ENCODE assay signal across 7 cellular contexts in the genomic region with DNA sequence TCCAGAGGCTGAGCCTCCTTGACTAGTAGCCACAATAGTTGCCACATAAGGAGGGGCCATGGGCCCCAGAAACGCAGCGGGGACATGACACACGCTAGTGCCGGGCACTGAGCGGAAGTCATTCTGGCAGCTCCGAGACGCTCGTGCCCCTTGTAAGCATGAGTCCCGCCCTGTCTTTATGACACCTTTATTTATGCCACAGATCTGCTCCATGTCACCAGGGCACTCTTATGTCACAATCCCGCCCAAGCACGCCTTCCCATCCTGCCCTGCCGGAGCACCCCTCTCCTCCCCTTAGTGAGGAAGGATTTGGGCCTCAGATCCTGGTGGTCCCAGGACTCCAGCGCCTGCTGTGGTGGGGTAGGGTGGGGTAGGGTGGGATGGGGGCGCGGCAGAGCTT. TPM values are rescaled to one million over a fixed set of nuclear protein-coding genes. Genes with fewer than 3 reads are reported as not detected.
A peak's percentile ranks its signal among the peaks of the same experiment; 100 is the strongest.
DNase-seq lines count a peak whose midpoint lies in the region; ATAC-seq, FAIRE-seq and TF ChIP-seq lines count a peak whose summit lies in the region.
"Not testable (repeated sequence)": the region's sequence is repeated elsewhere in the genome, so short reads cannot be mapped to it uniquely, and the experiment has no call there.

No MANE protein-coding gene starts in this region.

- not testable (repeated sequence) for H3K79me2 ChIP-seq in H9 (ENCODE audit: insufficient read depth, low read length)

- not testable (repeated sequence) for H3K4ac ChIP-seq in H9 (ENCODE audit: low read depth, low read length)

- not testable (repeated sequence) for H4K91ac ChIP-seq in H9 (ENCODE audit: insufficient read length, low read depth, low read length)

- H3K9me3 Mint-ChIP-seq in H9; endothelial cell (ENCODE audit: unreplicated experiment): not testable (repeated sequence)

- intact Hi-C loops in kidney (cut with DNase I); mucosa of descending colon (cut with DNase I, micrococcal nuclease); posterior vena cava (cut with DNase I): not testable (repeated sequence)

- H3T11ph ChIP-seq in H9 (ENCODE audit: low read length), result not testable (repeated sequence)

- H3K4me1 Mint-ChIP-seq in H9; endothelial cell (ENCODE audit: unreplicated experiment): not testable (repeated sequence)

- not testable (repeated sequence) for H3K36me3 ChIP-seq in WERI-Rb-1; kidney (ENCODE audit: control insufficient read depth in 1 of 2, insufficient read depth in 2 of 2, low read length in 2 of 2); mucosa of descending colon (ENCODE audit: low read depth)

- not testable (repeated sequence) for H3K36me3 Mint-ChIP-seq in H9 (ENCODE audit: insufficient read depth in 1 of 3, low read depth in 3 of 3); endothelial cell (ENCODE audit: low read depth, unreplicated experiment)

- not testable (repeated sequence) for H3K23me2 ChIP-seq in H9 (ENCODE audit: insufficient read length, low read depth, low read length, poor library complexity, severe bottlenecking)

- H3K27me3 Mint-ChIP-seq in H9 (ENCODE audit: low read depth); endothelial cell (ENCODE audit: unreplicated experiment): not testable (repeated sequence)

- peak overlapping the region in 1 of 3 experiments; percentile 4; a peak in 1 of 7 replicates for H3K27ac Mint-ChIP-seq in H9
- not testable (repeated sequence) for H3K27ac Mint-ChIP-seq in endothelial cell (ENCODE audit: unreplicated experiment)

- H3K4me3 Mint-ChIP-seq in H9, result not testable (repeated sequence)
- H3K4me3 Mint-ChIP-seq in endothelial cell (ENCODE audit: unreplicated experiment), result peak overlapping the region; percentile 19

- not testable (repeated sequence) for H3K9me3 ChIP-seq in H9 (ENCODE audit: control insufficient read depth, low read depth, low read length); WERI-Rb-1 (ENCODE audit: severe bottlenecking); kidney (ENCODE audit: control insufficient read depth in 1 of 2, low read length in 2 of 2); mucosa of descending colon

- ATAC-seq in mucosa of descending colon, result peak; percentile 79

- H2AK5ac ChIP-seq in H9 (ENCODE audit: insufficient read length, low read length), result not testable (repeated sequence)

- H2BK20ac ChIP-seq in H9 (ENCODE audit: low read depth, low read length, poor library complexity, severe bottlenecking), result not testable (repeated sequence)

- WGBS in H9 (ENCODE audit: extremely low coverage, insufficient read length, low lambda C conversion rate), result no CpG with 5 or more reads among the region's 15 CpGs

- DNase-seq in COLO829 (ENCODE audit: low spot score) (peak; percentile 0), H9 (peak; percentile 41), WERI-Rb-1 (peak; percentile 11), endothelial cell (ENCODE audit: low spot score) (peak; percentile 6), kidney (peak; percentile 53), mucosa of descending colon (peak; percentile 71 to 83 (median 72)), posterior vena cava (ENCODE audit: low spot score) (peak; percentile 78)

- H3K27me3 ChIP-seq in H9 (ENCODE audit: insufficient read depth, low read length); WERI-Rb-1 (ENCODE audit: insufficient read depth, low read depth, severe bottlenecking): not testable (repeated sequence)

- not testable (repeated sequence) for H2BK120ac ChIP-seq in H9 (ENCODE audit: low read depth, low read length, poor library complexity, severe bottlenecking)

- not testable (repeated sequence) for H3K56ac ChIP-seq in H9 (ENCODE audit: insufficient read length, low read depth, low read length)

- TF ChIP-seq CTCF in H9 (conservative IDR thresholded peaks at IDR 0.05); WERI-Rb-1 (IDR thresholded peaks at IDR 0.05; ENCODE audit: low read depth, low read length); endothelial cell (IDR thresholded peaks at IDR 0.05; ENCODE audit: unreplicated experiment); kidney (IDR thresholded peaks at IDR 0.05; ENCODE audit: borderline replicate concordance, extremely low read depth, insufficient read depth); mucosa of descending colon (IDR thresholded peaks at IDR 0.05): not testable (repeated sequence)

- H3K27ac ChIP-seq in H9 (ENCODE audit: insufficient read length, low read depth, low read length); WERI-Rb-1; kidney (ENCODE audit: low read depth in 2 of 2, low read length in 2 of 2): not testable (repeated sequence)

- H4K20me1 ChIP-seq in H9 (ENCODE audit: control insufficient read depth, insufficient read depth, insufficient read length), result not testable (repeated sequence)

- FAIRE-seq in kidney (lab: Jason Lieb, UNC), result not testable (repeated sequence)

- H3K14ac ChIP-seq in H9 (ENCODE audit: insufficient read depth, low read length), result not testable (repeated sequence)

- not testable (repeated sequence) for H3K79me1 ChIP-seq in H9 (ENCODE audit: insufficient read depth, low read depth, low read length, poor library complexity, severe bottlenecking)

- not testable (repeated sequence) for H3K18ac ChIP-seq in H9 (ENCODE audit: insufficient read length, low read depth, low read length)

- not testable (repeated sequence) for H3K4me1 ChIP-seq in H9 (ENCODE audit: insufficient read depth, low read length); kidney (ENCODE audit: control insufficient read depth in 1 of 2, insufficient read depth in 1 of 2, low read depth in 1 of 2, low read length in 2 of 2); mucosa of descending colon (ENCODE audit: low read depth)

- H2BK5ac ChIP-seq in H9 (ENCODE audit: insufficient read length, low read length), result not testable (repeated sequence)

- not testable (repeated sequence) for H4K8ac ChIP-seq in H9 (replicated peaks; ENCODE audit: insufficient read length, low read depth, low read length)

- H3K9ac ChIP-seq in H9 (ENCODE audit: extremely low read depth, insufficient read length, low read length); kidney (ENCODE audit: low read length in 2 of 2): not testable (repeated sequence)

- not testable (repeated sequence) for H3K23ac ChIP-seq in H9 (ENCODE audit: insufficient read length, low read depth, low read length)

- H3K4me2 ChIP-seq in H9 (ENCODE audit: insufficient read depth, insufficient read length, low read length), result not testable (repeated sequence)

- H4K5ac ChIP-seq in H9 (ENCODE audit: insufficient read length, low read depth, low read length), result not testable (repeated sequence)

- H3K4me3 ChIP-seq in WERI-Rb-1 (ENCODE audit: low read depth, low read length); kidney (ENCODE audit: low read length in 2 of 2); mucosa of descending colon: not testable (repeated sequence)

- H2BK12ac ChIP-seq in H9 (ENCODE audit: insufficient read length, low read depth, low read length), result not testable (repeated sequence)

- H2BK15ac ChIP-seq in H9 (ENCODE audit: low read depth, low read length), result not testable (repeated sequence)

- not testable (repeated sequence) for H2AFZ ChIP-seq in H9 (ENCODE audit: low read length)

RNA-seq across cellular contexts. Expression of a gene that starts 22.1 kb away (rescaled TPM):
- 5.4 and 7.1 TPM in 2 replicates for total RNA-seq in H9 (2021)
- 31.8 TPM for total RNA-seq in endothelial cell (ENCODE audit: unreplicated experiment)
- 14.3 TPM for total RNA-seq in kidney
- polyA plus RNA-seq in kidney (ENCODE audit: insufficient read depth, low read depth, low replicate concordance), result 13.3 TPM
- 10 to 100 TPM; 10.2 to 16.8 (median 13.1) TPM for total RNA-seq in mucosa of descending colon
- total RNA-seq in posterior vena cava, result 10 to 100 TPM in 1 of 2 donors, 1 to 10 TPM in 1; 8.7 to 14.8 TPM

Comparison
In these comparisons a context has a peak if more than half of its experiments do, and no peak if none do; other contexts are left out.
1. DNase-seq: peak in every context shown above with its lines; median percentile 78 in posterior vena cava; 72 in mucosa of descending colon; 53 in kidney; 41 in H9; 11 in WERI-Rb-1; 6 in endothelial cell; 0 in COLO829.